30 cellular contexts compared by ENCODE assay signal in the genomic region with DNA sequence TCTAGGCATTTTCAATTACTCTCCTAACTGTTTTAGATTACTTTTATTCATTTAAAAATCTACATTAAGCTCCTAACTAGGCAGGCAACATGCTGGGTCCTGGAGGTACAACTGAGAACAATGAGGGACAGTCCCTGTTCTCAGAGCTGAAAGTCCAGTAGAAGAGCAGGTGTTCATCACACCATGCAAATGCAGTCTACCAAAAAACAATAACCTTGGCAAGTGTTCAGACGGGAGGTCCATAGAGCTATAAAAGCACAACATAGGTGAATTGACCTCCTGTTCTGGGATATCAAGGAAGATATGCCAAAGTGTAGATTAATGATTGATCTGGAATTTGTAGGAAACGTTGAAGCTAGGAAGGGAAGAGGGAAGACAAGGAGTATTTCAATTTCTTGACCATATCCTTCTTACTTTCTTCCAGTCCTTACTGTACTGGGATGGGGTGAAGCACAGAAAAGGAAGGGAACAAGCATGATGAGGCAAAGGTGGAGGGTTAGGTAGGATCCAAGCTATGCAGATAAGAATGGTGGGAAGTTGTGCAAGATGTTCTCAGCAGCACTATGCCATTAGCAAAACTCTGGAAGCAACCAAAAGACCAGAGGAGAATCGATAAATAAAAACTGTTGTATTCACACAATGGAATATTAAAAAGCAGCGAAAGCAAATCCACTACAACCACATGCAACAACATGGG.
A peak's percentile ranks its signal among the peaks of the same experiment; 100 is the strongest.
DNase-seq lines count a peak whose midpoint lies in the region; ATAC-seq and TF ChIP-seq lines count a peak whose summit lies in the region.
"Had no signal": no experiment of that assay in that cellular context is flagged by ENCODE, and none has a peak within 500 bp of the region (broad histone marks: within the 10 kb centered on the region; RNA-seq: fewer than 3 reads in every experiment).

No MANE protein-coding gene starts in this region.

- peak; percentile 49 for ATAC-seq in HG02885 (IDR thresholded peaks at IDR 0.05; ENCODE audit: poor library complexity, unreplicated experiment)
- ATAC-seq: activated T-cell treated with anti-CD3 and anti-CD28 coated beads, Interleukin-2, amount 50 U/mL, for 72 hours; left cardiac atrium had no signal

- H2BK5ac ChIP-seq in trophoblast cell (ENCODE audit: low read depth, low read length, poor library complexity) = no peak overlapping the region

- H3K27me3 ChIP-seq in colonic mucosa (no peaks in the 10 kb centered on the region), transverse colon (no peaks in the 10 kb centered on the region), trophoblast cell (ENCODE audit: insufficient read depth, low read length) (no peaks in the 10 kb centered on the region)
- H3K27me3 ChIP-seq: ascending aorta, neural progenitor cell, Peyer's patch, right atrium auricular region, stomach had no signal

- H3K4me1 ChIP-seq in colonic mucosa (peaks cover 5% of the 10 kb centered on the region), transverse colon (peaks cover 0 to 31% (median 8%) of the 10 kb centered on the region in 4 donors), trophoblast cell (ENCODE audit: control insufficient read depth in 1 of 2, insufficient read depth in 2 of 2, low read length in 2 of 2) (peaks cover 2% of the 10 kb centered on the region in 2 experiments)
- H3K4me1 ChIP-seq: ascending aorta, right atrium auricular region had no signal

- no peak for TF ChIP-seq POLR2A in transverse colon (IDR thresholded peaks at IDR 0.05)

- no peak overlapping the region for H3K4ac ChIP-seq in trophoblast cell (ENCODE audit: low read depth, low read length)

- H3K14ac ChIP-seq in trophoblast cell (ENCODE audit: low read length) = no peak overlapping the region

- H3K36me3 ChIP-seq in colonic mucosa = no peaks in the 10 kb centered on the region
- no peaks in the 10 kb centered on the region for H3K36me3 ChIP-seq in transverse colon
- no peaks in the 10 kb centered on the region for H3K36me3 ChIP-seq in trophoblast cell (ENCODE audit: control insufficient read depth in 1 of 2, insufficient read depth in 2 of 2, low read length in 2 of 2)
- H3K36me3 ChIP-seq: ascending aorta, neural progenitor cell, Peyer's patch, right atrium auricular region, stomach had no signal

- H3K27ac ChIP-seq in colonic mucosa (no peak overlapping the region), transverse colon (peak overlapping the region in 3 of 4 donors; percentile 9 to 39 (median 24)), trophoblast cell (ENCODE audit: low read depth, low read length) (no peak overlapping the region)
- H3K27ac ChIP-seq: 22Rv1, ascending aorta, neural progenitor cell, right atrium auricular region, stomach had no signal

- no peak overlapping the region for H2BK12ac ChIP-seq in trophoblast cell (ENCODE audit: low read length)

- H4K12ac ChIP-seq in trophoblast cell (ENCODE audit: low read depth, low read length) = no peak overlapping the region

- no peak overlapping the region for H3K9ac ChIP-seq in colonic mucosa (ENCODE audit: low read depth in 2 of 2, low read length in 2 of 2)
- H3K9ac ChIP-seq in trophoblast cell (ENCODE audit: low read length) = no peak overlapping the region
- H3K9ac ChIP-seq: neural progenitor cell had no signal

- no peak overlapping the region for H2AFZ ChIP-seq in trophoblast cell (ENCODE audit: insufficient read depth, low read length, poor library complexity)
- H2AFZ ChIP-seq: neural progenitor cell had no signal

- TF ChIP-seq CTCF in colonic mucosa (IDR thresholded peaks at IDR 0.05) = no peak
- TF ChIP-seq CTCF in transverse colon (IDR thresholded peaks at IDR 0.05) = no peak

- no peak overlapping the region for H3K4me2 ChIP-seq in trophoblast cell (ENCODE audit: low read length)
- H3K4me2 ChIP-seq: neural progenitor cell had no signal

- H3K18ac ChIP-seq in trophoblast cell (ENCODE audit: low read length) = no peak overlapping the region

- H3K9me3 ChIP-seq in colonic mucosa = no peaks in the 10 kb centered on the region
- H3K9me3 ChIP-seq in transverse colon = no peaks in the 10 kb centered on the region
- no peaks in the 10 kb centered on the region for H3K9me3 ChIP-seq in trophoblast cell (ENCODE audit: insufficient read depth, low read depth, low read length)
- H3K9me3 ChIP-seq: ascending aorta, Peyer's patch, right atrium auricular region, stomach had no signal

- no peak overlapping the region for H4K91ac ChIP-seq in trophoblast cell (ENCODE audit: low read depth, low read length)

- H2AK5ac ChIP-seq in trophoblast cell (ENCODE audit: low read length) = no peak overlapping the region

- H3K23ac ChIP-seq in trophoblast cell (ENCODE audit: low read length) = no peak overlapping the region

- no peak overlapping the region for H4K8ac ChIP-seq in trophoblast cell (ENCODE audit: low read depth, low read length)

- in situ Hi-C loops in transverse colon (cut with MboI; ENCODE audit: low pct_ligation_motif_present in 1 of 4, low pct_unique_long_range_greater_than_20kb in 1 of 4, low sequenced_read_pairs in 3 of 4) = no loop called here

- no peaks in the 10 kb centered on the region for H3K79me2 ChIP-seq in trophoblast cell (ENCODE audit: control insufficient read depth, insufficient read depth, low read length, poor library complexity)

- intact Hi-C loops in colonic mucosa (cut with DNase I) = no loop called here
- intact Hi-C loops in transverse colon (cut with DNase I; ENCODE audit: low total_unique reads) = no loop called here

- WGBS in transverse colon (ENCODE audit: low coverage in 1 of 2), 2 donors = 51 to 61% methylated on average over 4 of the region's 4 CpGs
- WGBS in trophoblast cell (ENCODE audit: extremely low coverage, insufficient coverage, insufficient read length) = no CpG with 5 or more reads among the region's 4 CpGs

- H2BK120ac ChIP-seq in trophoblast cell (ENCODE audit: insufficient read depth, low read length, poor library complexity) = no peak overlapping the region

- no peak for TF ChIP-seq EP300 in transverse colon (IDR thresholded peaks at IDR 0.05; ENCODE audit: low read depth)

- no peak overlapping the region for H3K4me3 ChIP-seq in colonic mucosa
- H3K4me3 ChIP-seq in transverse colon = no peak overlapping the region
- H3K4me3 ChIP-seq in trophoblast cell (ENCODE audit: low read depth, low read length) = no peak overlapping the region
- H3K4me3 ChIP-seq: ascending aorta, neural progenitor cell, Peyer's patch, right atrium auricular region, stomach had no signal

- peak; percentile 2 for DNase-seq in NCI-H146 (lab: John Stamatoyannopoulos, UW)
- DNase-seq in NCI-H146 treated with DMSO at 0.1 percent for 48 hours (lab: John Stamatoyannopoulos, UW; ENCODE audit: unreplicated experiment) = no peak
- DNase-seq in colonic mucosa = peak; percentile 71
- DNase-seq in transverse colon = peak; percentile 29
- DNase-seq in NCI-H2081 treated with DMSO at 0.1 percent for 48 hours (lab: John Stamatoyannopoulos, UW) = no peak
- no peak for DNase-seq in NOMO-1 (lab: John Stamatoyannopoulos, UW; ENCODE audit: unreplicated experiment in 2 of 2)
- no peak for DNase-seq in trophoblast cell
- DNase-seq: activated CD4-positive, alpha-beta memory T cell treated with anti-CD3 and anti-CD28 coated beads for 36 hours; activated CD4-positive, alpha-beta T cell treated with anti-CD3 and anti-CD28 coated beads for 1 hour; activated T-cell treated with anti-CD3 and anti-CD28 coated beads, Interleukin-2, amount 50 U/mL, for 72 hours; CD4-positive, alpha-beta T cell; DND-41; effector CD4-positive, alpha-beta T cell; hypothalamus; immature natural killer cell; KG1; left cardiac atrium; NCI-H1092 treated with DMSO at 0.1 percent for 48 hours; NCI-H187 treated with DMSO at 0.1 percent for 48 hours; NCI-H510A; posterior cingulate gyrus; SHP77 treated with DMSO at 0.1 percent for 48 hours; stimulated activated CD4-positive, alpha-beta T cell treated with anti-CD3 and anti-CD28 coated beads, Interleukin-1b, Interleukin-23, amount 100 ng/mL, for 48 hours; stomach had no signal

- peaks cover 5% of the 10 kb centered on the region for H3K79me1 ChIP-seq in trophoblast cell (ENCODE audit: low read length)

Comparison
In these comparisons a context has a peak if more than half of its experiments do, and no peak if none do; other contexts are left out.
1. DNase-seq: peak in NCI-H146 (single experiment), colonic mucosa (single experiment) and transverse colon (single experiment); none in NCI-H146 treated with DMSO at 0.1 percent for 48 hours (single experiment), NCI-H2081 treated with DMSO at 0.1 percent for 48 hours (single experiment), NOMO-1 (0 of 2) and trophoblast cell (0 of 2).
2. H3K27ac ChIP-seq: peak in transverse colon (3 of 4); none in colonic mucosa (single experiment) and trophoblast cell (single experiment).